Comparison of ENCODE assay signal across 19 cellular contexts in the genomic region with DNA sequence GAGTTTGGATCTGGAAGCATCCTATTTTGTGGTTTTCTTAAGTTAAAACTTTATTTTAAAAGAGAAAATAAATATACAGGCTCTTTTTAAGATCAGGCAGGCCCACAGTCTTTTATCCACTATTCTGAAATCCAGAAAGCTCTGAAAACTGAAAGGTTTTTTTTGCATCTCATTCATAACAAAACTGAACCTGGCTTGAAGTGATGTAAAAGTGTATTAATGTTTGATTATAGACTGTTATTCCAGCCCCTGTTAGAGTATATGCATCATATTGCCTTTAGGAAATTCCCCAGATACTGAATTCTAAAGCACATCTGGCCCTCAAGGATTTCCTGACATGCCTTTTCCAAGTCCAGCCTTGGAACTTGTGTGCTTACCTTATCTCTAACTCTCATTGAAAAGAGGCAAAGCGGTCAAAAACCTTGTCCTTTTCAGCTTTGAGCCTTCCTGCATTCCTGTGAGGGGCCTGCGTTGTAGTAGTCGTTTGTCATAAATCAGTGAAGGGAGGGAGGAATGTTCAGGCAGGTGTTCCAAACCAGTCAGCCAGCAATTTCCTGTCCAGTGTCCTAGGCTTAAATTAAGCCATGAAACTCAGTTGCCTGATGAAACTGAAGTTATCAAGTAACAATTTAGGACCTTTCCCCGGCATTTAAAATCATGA.
DNase-seq lines count a peak whose midpoint lies in the region; ATAC-seq, FAIRE-seq and TF ChIP-seq lines count a peak whose summit lies in the region.
"Had no signal": no experiment of that assay in that cellular context is flagged by ENCODE, and none has a peak within 500 bp of the region (broad histone marks: within the 10 kb centered on the region; RNA-seq: fewer than 3 reads in every experiment).

No MANE protein-coding gene starts in this region.

- H2BK15ac ChIP-seq in IMR-90 (ENCODE audit: low read depth, low read length): peak overlapping the region; percentile 52; the same call in 1 of the 3 replicates

- H3K27me3 ChIP-seq in IMR-90 (ENCODE audit: control insufficient read depth, insufficient read depth, low read length) (no peaks in the 10 kb centered on the region), endothelial cell of umbilical vein (ENCODE audit: control insufficient read depth in 2 of 2, insufficient read depth in 2 of 2, low read length in 2 of 2) (no peaks in the 10 kb centered on the region), pancreas (no peaks in the 10 kb centered on the region)

- in situ Hi-C loops in IMR-90 (cut with MboI; ENCODE audit: low sequenced_read_pairs): no loop called here

- H4K8ac ChIP-seq in IMR-90 (ENCODE audit: low read depth in 2 of 2, low read length in 2 of 2): peak overlapping the region in 1 of 2 experiments; percentile 32; a peak in 2 of 4 replicates

- H3K27me3 Mint-ChIP-seq in activated CD8-positive, alpha-beta T cell treated with anti-CD3 and anti-CD28 coated beads for 36 hours: no peaks in the 10 kb centered on the region
- H3K27me3 Mint-ChIP-seq: B cell had no signal

- H2AK9ac ChIP-seq in IMR-90 (replicated peaks; ENCODE audit: low read depth, low read length, poor library complexity): no peak overlapping the region

- H2AK5ac ChIP-seq in IMR-90 (ENCODE audit: low read depth, low read length): peak overlapping the region; percentile 24; the same call in 1 of the 2 replicates

- peak overlapping the region; percentile 35 for H2BK5ac ChIP-seq in IMR-90 (ENCODE audit: low read depth, low read length, poor library complexity, severe bottlenecking)

- FAIRE-seq in endothelial cell of umbilical vein (lab: Jason Lieb, UNC) (no peak), pancreas (lab: Jason Lieb, UNC) (no peak)

- CTCF ChIA-PET in IMR-90 (lab: Yijun Ruan, JAX) (interaction anchor here (1.5 kb wide), 1 partner anchor 10 kb away, joined by 3 read pairs; no protein-coding TSS in a partner anchor), endothelial cell of umbilical vein (lab: Charles Lee) (no interaction called here)
- CTCF ChIA-PET in activated CD8-positive, alpha-beta T cell treated with anti-CD3 and anti-CD28 coated beads for 36 hours (lab: Charles Lee): no interaction called here

- no peak for TF ChIP-seq CTCF in IMR-90 (conservative IDR thresholded peaks at IDR 0.05; ENCODE audit: low read depth, low read length)
- no peak for TF ChIP-seq CTCF in endothelial cell of umbilical vein (IDR thresholded peaks at IDR 0.05; ENCODE audit: extremely low read depth in 1 of 2, insufficient read depth in 1 of 2, low read depth in 1 of 2, low read length in 2 of 2)
- no peak for TF ChIP-seq CTCF in pancreas (IDR thresholded peaks at IDR 0.05)
- no peak for TF ChIP-seq CTCF in activated CD8-positive, alpha-beta T cell treated with anti-CD3 and anti-CD28 coated beads for 36 hours (IDR thresholded peaks at IDR 0.05)

- peaks cover 15% of the 10 kb centered on the region for H3K9me1 ChIP-seq in IMR-90 (ENCODE audit: insufficient read depth, low read length)
- no peaks in the 10 kb centered on the region for H3K9me1 ChIP-seq in endothelial cell of umbilical vein (replicated peaks; ENCODE audit: control insufficient read depth, extremely low read depth, insufficient read depth, low read length)

- peak overlapping the region; percentile 48; the same call in 1 of the 2 replicates for H3K18ac ChIP-seq in IMR-90 (ENCODE audit: low read depth, low read length)

- H3K14ac ChIP-seq in IMR-90 (replicated peaks; ENCODE audit: low read depth, low read length): peak overlapping the region; percentile 2; the same call in 1 of the 2 replicates

- BruUV-seq in IMR-90 (replicated peaks; lab: Mats Ljungman, UMichigan) (no TSS peak), endothelial cell of umbilical vein (replicated peaks; lab: Mats Ljungman, UMichigan) (no TSS peak)

- DNase-seq in IMR-90 (peak; percentile 38), endothelial cell of umbilical vein (ENCODE audit: low read depth, low spot score) (peak; percentile 79), pancreas (no peak), GM03348 (ENCODE audit: low spot score) (no peak), occipital lobe (lab: John Stamatoyannopoulos, UW) (no peak)
- no peak for DNase-seq in activated CD8-positive, alpha-beta T cell treated with anti-CD3 and anti-CD28 coated beads for 36 hours
- DNase-seq: activated CD8-positive, alpha-beta T cell treated with anti-CD3 and anti-CD28 coated beads, Interleukin-2, amount 10 ng/mL, durations not matched to agents 7 days and 5 days; activated gamma-delta T cell treated with Interleukin-2 at 50 U/mL for 16 hours; NCI-H1930; NCI-H774; Right ventricle myocardium superior; stimulated activated CD4-positive, alpha-beta T cell treated with anti-CD3 and anti-CD28 coated beads, Interleukin-4, amount 100 ng/mL, for 4 hours; stimulated activated naive CD4-positive, alpha-beta T cell treated with Interleukin-2 at 50 U/mL for 16 hours had no signal

- ATAC-seq in GM18511 (IDR thresholded peaks at IDR 0.05; ENCODE audit: unreplicated experiment) (peak; percentile 48), IMR-90 (ENCODE audit: low read depth) (no peak), pancreas (peak; percentile 30 to 70 (median 40)), GM21529 (IDR thresholded peaks at IDR 0.05; ENCODE audit: unreplicated experiment) (no peak)
- no peak for ATAC-seq in activated CD8-positive, alpha-beta T cell treated with anti-CD3 and anti-CD28 coated beads for 36 hours
- ATAC-seq: activated CD8-positive, alpha-beta T cell treated with anti-CD3 and anti-CD28 coated beads, Interleukin-2, amount 10 ng/mL, durations not matched to agents 7 days and 5 days; HCT116 had no signal

- H3K36me3 ChIP-seq in IMR-90 (ENCODE audit: control insufficient read depth, insufficient read depth, low read length) (peaks cover 6% of the 10 kb centered on the region), endothelial cell of umbilical vein (ENCODE audit: control insufficient read depth in 2 of 2, extremely low read depth in 1 of 2, insufficient read depth in 2 of 2, low read length in 2 of 2) (no peaks in the 10 kb centered on the region), pancreas (no peaks in the 10 kb centered on the region)

- peak overlapping the region; percentile 22; the same call in 1 of the 2 replicates for H3K23ac ChIP-seq in IMR-90 (ENCODE audit: low read depth, low read length)

- peaks cover 15% of the 10 kb centered on the region for H3K36me3 Mint-ChIP-seq in activated CD8-positive, alpha-beta T cell treated with anti-CD3 and anti-CD28 coated beads for 36 hours (ENCODE audit: low read depth)

- no peak overlapping the region for H4K5ac ChIP-seq in IMR-90 (ENCODE audit: low read depth, low read length)

- H3K4me1 ChIP-seq in IMR-90 (ENCODE audit: control insufficient read depth, insufficient read depth, low read length) (peaks cover 24% of the 10 kb centered on the region), endothelial cell of umbilical vein (ENCODE audit: control insufficient read depth, extremely low read depth, insufficient read depth, low read length) (peaks cover 14% of the 10 kb centered on the region), pancreas (peaks cover 0 to 8% (median 0%) of the 10 kb centered on the region in 3 donors)

- no peak overlapping the region for H3K56ac ChIP-seq in IMR-90 (ENCODE audit: extremely low read depth, insufficient read depth, low read length)

- peaks cover 52% of the 10 kb centered on the region for H3K4me1 Mint-ChIP-seq in activated CD8-positive, alpha-beta T cell treated with anti-CD3 and anti-CD28 coated beads for 36 hours (ENCODE audit: low read depth)

- no peak overlapping the region for H3K27ac Mint-ChIP-seq in activated CD8-positive, alpha-beta T cell treated with anti-CD3 and anti-CD28 coated beads for 36 hours
- H3K27ac Mint-ChIP-seq: activated CD8-positive, alpha-beta T cell treated with anti-CD3 and anti-CD28 coated beads, Interleukin-2, amount 10 ng/mL, durations not matched to agents 7 days and 5 days; B cell had no signal

- peak overlapping the region; percentile 53 for H2BK120ac ChIP-seq in IMR-90 (ENCODE audit: low read depth, low read length)

- dilution Hi-C loops in IMR-90 (cut with HindIII; ENCODE audit: low sequenced_read_pairs, unreplicated experiment): no loop called here
- dilution Hi-C loops in endothelial cell of umbilical vein (cut with MboI; ENCODE audit: extremely low pct_ligation_motif_present, low sequenced_read_pairs): no loop called here

- no peak overlapping the region for H3K4me3 Mint-ChIP-seq in activated CD8-positive, alpha-beta T cell treated with anti-CD3 and anti-CD28 coated beads for 36 hours
- H3K4me3 Mint-ChIP-seq: activated CD8-positive, alpha-beta T cell treated with anti-CD3 and anti-CD28 coated beads, Interleukin-2, amount 10 ng/mL, durations not matched to agents 7 days and 5 days; B cell had no signal

- H3K79me2 ChIP-seq in endothelial cell of umbilical vein (ENCODE audit: control insufficient read depth, insufficient read depth, low read length): no peaks in the 10 kb centered on the region

- H3K27ac ChIP-seq in IMR-90 (ENCODE audit: insufficient read depth, low read length) (no peak overlapping the region), endothelial cell of umbilical vein (ENCODE audit: insufficient read depth, low read depth, low read length) (peak overlapping the region; percentile 45), pancreas (no peak overlapping the region)
- H3K27ac ChIP-seq: epithelial cell of prostate, KMS-11 had no signal

- TF ChIP-seq POLR2A in IMR-90 (IDR thresholded peaks at IDR 0.05; ENCODE audit: low read depth, low read length) (no peak), endothelial cell of umbilical vein (IDR thresholded peaks at IDR 0.05; ENCODE audit: low read depth, low read length) (no peak)

- H3K4me2 ChIP-seq in IMR-90 (ENCODE audit: low read depth, low read length): no peak overlapping the region
- H3K4me2 ChIP-seq in endothelial cell of umbilical vein (ENCODE audit: insufficient read depth, low read length): peak overlapping the region; percentile 11
- H3K4me2 ChIP-seq: KMS-11 had no signal

- peak overlapping the region; percentile 47 for H3K4ac ChIP-seq in IMR-90 (ENCODE audit: low read depth, low read length)

- POLR2A ChIA-PET in IMR-90 (lab: Charles Lee; ENCODE audit: unreplicated experiment) (no interaction called here), endothelial cell of umbilical vein (lab: Charles Lee) (no interaction called here)
- POLR2A ChIA-PET in activated CD8-positive, alpha-beta T cell treated with anti-CD3 and anti-CD28 coated beads for 36 hours (lab: Charles Lee): no interaction called here

- intact Hi-C loops in IMR-90 (cut with micrococcal nuclease) (no loop called here), endothelial cell of umbilical vein (cut with micrococcal nuclease) (loop anchor here (1.0 to 5.0 kb wide), 3 partner anchors 20 to 670 kb away; no protein-coding TSS in a partner anchor), pancreas (cut with DNase I) (no loop called here)
- intact Hi-C loops in activated CD8-positive, alpha-beta T cell treated with anti-CD3 and anti-CD28 coated beads for 36 hours (cut with micrococcal nuclease): loop anchor here (10.0 kb wide), 1 partner anchor 107 kb away; a partner anchor contains a TSS

- H4K20me1 ChIP-seq in IMR-90 (ENCODE audit: insufficient read depth, low read length) (peaks cover 3% of the 10 kb centered on the region; the same call in 1 of the 2 replicates), endothelial cell of umbilical vein (replicated peaks; ENCODE audit: control insufficient read depth, extremely low read depth, insufficient read depth, low read length) (no peaks in the 10 kb centered on the region)

- peak overlapping the region; percentile 76; the same call in 1 of the 2 replicates for H2BK20ac ChIP-seq in IMR-90 (ENCODE audit: low read depth, low read length)

- WGBS in IMR-90 (ENCODE audit: extremely low coverage in 2 of 2, insufficient read length in 1 of 2), 2 experiments: 44% methylated on average over 2 of the region's 4 CpGs; no CpG with 5 or more reads in 1 of the 2 experiments
- WGBS in pancreas, 2 donors: 20 to 24% methylated on average over 4 of the region's 4 CpGs

- H4K91ac ChIP-seq in IMR-90 (ENCODE audit: insufficient read depth, low read depth, low read length): peak overlapping the region; percentile 54; the same call in 1 of the 2 replicates

- no peaks in the 10 kb centered on the region for H3K9me3 Mint-ChIP-seq in activated CD8-positive, alpha-beta T cell treated with anti-CD3 and anti-CD28 coated beads for 36 hours

- H3K9ac ChIP-seq in IMR-90 (ENCODE audit: low read depth, low read length): no peak overlapping the region
- no peak overlapping the region for H3K9ac ChIP-seq in endothelial cell of umbilical vein (replicated peaks; ENCODE audit: extremely low read depth, insufficient read depth, low read length)
- H3K9ac ChIP-seq: KMS-11 had no signal

- peaks cover 22 to 29% of the 10 kb centered on the region in 2 experiments for H3K79me1 ChIP-seq in IMR-90 (ENCODE audit: low read depth in 1 of 2, low read length in 2 of 2)

- H2AFZ ChIP-seq in IMR-90 (replicated peaks; ENCODE audit: low read length, poor library complexity) (no peak overlapping the region), endothelial cell of umbilical vein (ENCODE audit: low read depth, low read length) (no peak overlapping the region)

- TF ChIP-seq RAD21 in IMR-90 (IDR thresholded peaks at IDR 0.05; ENCODE audit: low read length): no peak

- H3K9me3 ChIP-seq in IMR-90 (ENCODE audit: control insufficient read depth, insufficient read depth, low read length) (no peaks in the 10 kb centered on the region), endothelial cell of umbilical vein (replicated peaks; ENCODE audit: control insufficient read depth, insufficient read depth, low read length) (no peaks in the 10 kb centered on the region), pancreas (no peaks in the 10 kb centered on the region)

- H3K4me3 ChIP-seq in IMR-90 (ENCODE audit: insufficient read depth, low read depth, low read length): no peak overlapping the region
- H3K4me3 ChIP-seq in endothelial cell of umbilical vein (replicated peaks in 1 of 3; ENCODE audit: insufficient read depth in 1 of 3, low read depth in 1 of 3, low read length in 3 of 3): no peak overlapping the region
- H3K4me3 ChIP-seq in pancreas: no peak overlapping the region

Comparison
In these comparisons a context has a peak if more than half of its experiments do, and no peak if none do; other contexts are left out.
1. ATAC-seq: peak in GM18511 (single experiment) and pancreas (4 of 4); none in IMR-90 (single experiment), GM21529 (single experiment) and activated CD8-positive, alpha-beta T cell treated with anti-CD3 and anti-CD28 coated beads for 36 hours (single experiment).
2. DNase-seq: peak in IMR-90 (single experiment) and endothelial cell of umbilical vein (single experiment); none in pancreas (0 of 6), GM03348 (single experiment), occipital lobe (single experiment) and activated CD8-positive, alpha-beta T cell treated with anti-CD3 and anti-CD28 coated beads for 36 hours (single experiment).
3. intact Hi-C loops: an anchor here in endothelial cell of umbilical vein (1.0 to 5.0 kb wide) and activated CD8-positive, alpha-beta T cell treated with anti-CD3 and anti-CD28 coated beads for 36 hours (10.0 kb wide); none called in IMR-90 and pancreas.